In the genomic region with DNA sequence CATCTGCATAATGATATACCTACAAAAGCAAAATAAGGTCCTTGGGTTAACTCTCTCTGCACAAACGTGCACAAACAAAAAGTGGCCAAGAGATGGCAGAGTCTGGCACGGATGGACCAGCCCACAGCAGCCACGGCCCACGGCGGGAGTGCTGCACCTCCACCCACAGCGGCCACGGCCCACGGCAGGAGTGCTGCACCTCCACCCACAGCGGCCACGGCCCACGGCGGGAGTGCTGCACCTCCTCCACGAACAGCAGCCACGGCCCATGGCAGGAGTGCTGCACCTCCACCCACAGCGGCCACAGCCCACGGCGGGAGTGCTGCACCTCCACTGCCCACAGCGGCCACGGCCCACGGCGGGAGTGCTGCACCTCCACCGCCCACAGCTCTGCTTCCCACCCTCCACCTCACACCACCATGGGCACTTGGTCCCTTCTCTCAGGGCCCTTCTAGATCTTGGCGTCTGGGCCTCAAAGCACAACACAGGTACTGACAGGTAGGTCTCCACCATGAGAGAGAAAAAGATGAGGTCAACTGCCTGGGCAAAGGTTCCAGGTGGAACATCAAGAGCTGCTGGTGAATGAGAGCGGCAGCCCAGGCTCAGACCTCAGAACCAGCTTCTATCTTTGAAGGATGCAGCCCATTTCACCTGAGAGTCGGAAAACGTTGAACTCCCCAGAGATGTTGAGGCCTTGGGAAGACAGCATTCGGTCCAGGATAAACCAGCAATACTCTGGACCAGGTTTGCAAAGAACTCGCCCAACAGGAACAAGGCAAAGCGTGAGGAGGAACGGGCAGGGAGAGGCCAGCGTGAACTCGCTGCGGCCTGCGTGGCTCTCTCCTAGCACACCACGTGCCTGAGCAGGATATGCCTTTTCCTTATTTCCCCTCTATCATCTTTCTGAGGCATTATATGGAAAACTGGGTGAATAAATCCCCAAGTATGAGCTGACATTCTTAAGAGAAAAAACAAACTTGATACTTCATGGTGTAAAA, we compare ENCODE assay signal across 13 cellular contexts.
DNase-seq lines count a peak whose midpoint lies in the region; ATAC-seq and TF ChIP-seq lines count a peak whose summit lies in the region.
"Had no signal": no experiment of that assay in that cellular context is flagged by ENCODE, and none has a peak within 500 bp of the region (broad histone marks: within the 10 kb centered on the region; RNA-seq: fewer than 3 reads in every experiment).

No MANE protein-coding gene starts in this region.

- intact Hi-C loops in HCT116 (cut with micrococcal nuclease) (no loop called here), mammary epithelial cell (cut with micrococcal nuclease) (no loop called here), breast epithelium (cut with DNase I; ENCODE audit: low total_unique reads) (no loop called here)

- 89% methylated on average over 31 of the region's 35 CpGs for WGBS in mesenchymal stem cell
- WGBS in mammary epithelial cell (ENCODE audit: low coverage, missing lambda C conversion rate) = 77% methylated on average over 22 of the region's 35 CpGs

- peak overlapping the region in 1 of 2 experiments; percentile 72 for H2BK12ac ChIP-seq in mesenchymal stem cell (ENCODE audit: low read length in 2 of 2)

- no peak overlapping the region for H2AK5ac ChIP-seq in mesenchymal stem cell (ENCODE audit: low read length, severe bottlenecking)

- H3K27ac ChIP-seq in BLaER1 (no peak overlapping the region), HCT116 (ENCODE audit: low read depth, low read length) (no peak overlapping the region; the same call in 1 of the 2 replicates), mesenchymal stem cell (ENCODE audit: low read length, poor library complexity, severe bottlenecking) (no peak overlapping the region), mammary epithelial cell (ENCODE audit: insufficient read depth, low read depth, low read length) (no peak overlapping the region), breast epithelium (no peak overlapping the region)
- H3K27ac ChIP-seq: colonic mucosa had no signal

- no peaks in the 10 kb centered on the region for H3K27me3 ChIP-seq in BLaER1
- no peaks in the 10 kb centered on the region for H3K27me3 ChIP-seq in HCT116 (ENCODE audit: insufficient read depth, low read length)
- H3K27me3 ChIP-seq in mesenchymal stem cell (ENCODE audit: control insufficient read depth in 1 of 2, insufficient read depth in 1 of 2, low read length in 2 of 2) = no peaks in the 10 kb centered on the region
- H3K27me3 ChIP-seq in mammary epithelial cell (ENCODE audit: insufficient read depth, low read length) = no peaks in the 10 kb centered on the region
- no peaks in the 10 kb centered on the region for H3K27me3 ChIP-seq in breast epithelium
- H3K27me3 ChIP-seq: colonic mucosa had no signal

- H3K36me3 ChIP-seq in BLaER1 (peaks cover 32% of the 10 kb centered on the region), HCT116 (ENCODE audit: control insufficient read depth in 1 of 2, insufficient read depth in 2 of 2, low read length in 2 of 2) (no peaks in the 10 kb centered on the region), mesenchymal stem cell (ENCODE audit: control insufficient read depth in 1 of 2, insufficient read depth in 2 of 2, low read depth in 1 of 2, low read length in 2 of 2) (peaks cover 4 to 9% of the 10 kb centered on the region in 2 experiments), mammary epithelial cell (ENCODE audit: insufficient read depth, low read length) (peaks cover 3% of the 10 kb centered on the region), breast epithelium (no peaks in the 10 kb centered on the region)
- H3K36me3 ChIP-seq: colonic mucosa had no signal

- peaks cover 100% of the 10 kb centered on the region for H3K4me1 ChIP-seq in BLaER1
- peaks cover 44 to 53% of the 10 kb centered on the region in 2 experiments for H3K4me1 ChIP-seq in HCT116 (ENCODE audit: control insufficient read depth in 1 of 2, insufficient read depth in 2 of 2, low read length in 2 of 2)
- peaks cover 42% of the 10 kb centered on the region for H3K4me1 ChIP-seq in mesenchymal stem cell (ENCODE audit: control insufficient read depth, insufficient read depth, low read depth, low read length)
- peaks cover 27% of the 10 kb centered on the region for H3K4me1 ChIP-seq in mammary epithelial cell (ENCODE audit: insufficient read depth, low read length)
- peaks cover 3 to 7% of the 10 kb centered on the region in 2 donors for H3K4me1 ChIP-seq in breast epithelium

- H3K4ac ChIP-seq in mesenchymal stem cell (ENCODE audit: low read depth in 1 of 2, low read length in 2 of 2) = peak overlapping the region in 1 of 2 experiments; percentile 9

- H2BK5ac ChIP-seq in mesenchymal stem cell (ENCODE audit: low read depth, low read length, poor library complexity, severe bottlenecking) = no peak overlapping the region

- POLR2A ChIA-PET in HCT116 (lab: Charles Lee) = no interaction called here

- peak overlapping the region; percentile 72 to 94 (median 89) for H3K27ac Mint-ChIP-seq in brain

- H4K8ac ChIP-seq in mesenchymal stem cell (ENCODE audit: low read length) = no peak overlapping the region

- H3K4me1 Mint-ChIP-seq in brain = peaks cover 87% of the 10 kb centered on the region

- H2BK15ac ChIP-seq in mesenchymal stem cell (ENCODE audit: low read depth, poor library complexity, severe bottlenecking) = no peak overlapping the region

- TF ChIP-seq POLR2A in HCT116 (IDR thresholded peaks at IDR 0.05; ENCODE audit: borderline replicate concordance, extremely low read depth, insufficient read depth, insufficient read length) (no peak), breast epithelium (IDR thresholded peaks at IDR 0.05) (no peak)

- H3K4me2 ChIP-seq in BLaER1 = peak overlapping the region; percentile 97
- H3K4me2 ChIP-seq in HCT116 (ENCODE audit: low read length) = no peak overlapping the region
- no peak overlapping the region for H3K4me2 ChIP-seq in mesenchymal stem cell (ENCODE audit: low read length, poor library complexity, severe bottlenecking)
- no peak overlapping the region for H3K4me2 ChIP-seq in mammary epithelial cell (ENCODE audit: insufficient read depth, low read depth, low read length)

- dilution Hi-C loops in mammary epithelial cell (cut with HindIII; ENCODE audit: low sequenced_read_pairs) = no loop called here

- in situ Hi-C loops in mammary epithelial cell (cut with MboI; ENCODE audit: low sequenced_read_pairs in 2 of 2) = no loop called here

- CTCF ChIA-PET in HCT116 (lab: Charles Lee) (no interaction called here), mammary epithelial cell (lab: Charles Lee; ENCODE audit: low non-redundant PET) (no interaction called here)

- no peak overlapping the region for H2BK120ac ChIP-seq in mesenchymal stem cell (ENCODE audit: low read depth, low read length)

- H4K20me1 ChIP-seq in BLaER1 = peaks cover 100% of the 10 kb centered on the region
- H4K20me1 ChIP-seq in HCT116 (ENCODE audit: insufficient read depth) = peaks cover 55% of the 10 kb centered on the region; the same call in 1 of the 2 replicates
- H4K20me1 ChIP-seq in mammary epithelial cell (ENCODE audit: insufficient read depth, low read length) = peaks cover 8% of the 10 kb centered on the region

- H4K91ac ChIP-seq in mesenchymal stem cell (ENCODE audit: low read length) = peak overlapping the region; percentile 34

- H3K9me3 ChIP-seq in BLaER1 = no peaks in the 10 kb centered on the region
- H3K9me3 ChIP-seq in HCT116 (ENCODE audit: control insufficient read depth in 1 of 2, insufficient read depth in 1 of 2, low read depth in 1 of 2, low read length in 2 of 2) = no peaks in the 10 kb centered on the region
- no peaks in the 10 kb centered on the region for H3K9me3 ChIP-seq in mesenchymal stem cell (ENCODE audit: control insufficient read depth, low read length)
- no peaks in the 10 kb centered on the region for H3K9me3 ChIP-seq in mammary epithelial cell (replicated peaks; ENCODE audit: insufficient read depth, low read length)
- no peaks in the 10 kb centered on the region for H3K9me3 ChIP-seq in breast epithelium
- H3K9me3 ChIP-seq: colonic mucosa had no signal

- H3K36me3 Mint-ChIP-seq in brain = peaks cover 11% of the 10 kb centered on the region

- ATAC-seq in HCT116 = no peak

- H3K9me3 Mint-ChIP-seq in brain = peaks cover 0 to 3% (median 0%) of the 10 kb centered on the region in 5 experiments

- H3K4me3 ChIP-seq in BLaER1 = no peak overlapping the region
- H3K4me3 ChIP-seq in HCT116 (replicated peaks in 1 of 2; ENCODE audit: low read depth in 1 of 2, low read length in 2 of 2) = no peak overlapping the region
- peak overlapping the region in 1 of 2 experiments; percentile 24 for H3K4me3 ChIP-seq in mesenchymal stem cell (ENCODE audit: insufficient read depth in 1 of 2, low read depth in 1 of 2, low read length in 2 of 2)
- no peak overlapping the region for H3K4me3 ChIP-seq in mammary epithelial cell (replicated peaks in 1 of 3; ENCODE audit: insufficient read depth in 1 of 3, low read depth in 2 of 3, low read length in 3 of 3)
- no peak overlapping the region for H3K4me3 ChIP-seq in breast epithelium
- H3K4me3 ChIP-seq: colonic mucosa had no signal

- H3K4me3 Mint-ChIP-seq in brain = peak overlapping the region in 2 of 5 experiments; percentile 49 to 57

- H3K23ac ChIP-seq in mesenchymal stem cell (ENCODE audit: low read length in 2 of 2) = no peak overlapping the region

- no peaks in the 10 kb centered on the region for H3K9me2 ChIP-seq in HCT116 (ENCODE audit: insufficient read depth)

- H3K79me2 ChIP-seq in HCT116 (ENCODE audit: insufficient read depth, low read length) (peaks cover 100% of the 10 kb centered on the region), mammary epithelial cell (ENCODE audit: insufficient read depth, low read length) (peaks cover 98% of the 10 kb centered on the region)

- peak overlapping the region in 1 of 2 experiments; percentile 59 for H3K18ac ChIP-seq in mesenchymal stem cell (ENCODE audit: low read depth in 1 of 2, low read length in 2 of 2)

- H3K9ac ChIP-seq in BLaER1 = no peak overlapping the region
- H3K9ac ChIP-seq in HCT116 (ENCODE audit: low read length) = no peak overlapping the region
- H3K9ac ChIP-seq in mesenchymal stem cell (ENCODE audit: low read length) = no peak overlapping the region
- H3K9ac ChIP-seq in mammary epithelial cell (ENCODE audit: insufficient read depth, low read length) = no peak overlapping the region

- BruUV-seq in HCT116 (replicated peaks; lab: Mats Ljungman, UMichigan) = no TSS peak
- no TSS peak for BruUV-seq in mammary epithelial cell (replicated peaks; lab: Mats Ljungman, UMichigan)

- RAD21 ChIA-PET in HCT116 (lab: Charles Lee; ENCODE audit: low non-redundant PET in 1 of 2, low total read pairs in 2 of 2, uncharacterized antibody in 2 of 2, unreplicated experiment in 2 of 2) = no interaction called here

- TF ChIP-seq CTCF in HCT116 (IDR thresholded peaks at IDR 0.05 in 2 of 3, conservative IDR thresholded peaks at IDR 0.05 in 1 of 3; ENCODE audit: borderline replicate concordance in 1 of 3, insufficient read depth in 1 of 3, low read depth in 2 of 3, low read length in 2 of 3) (no peak), brain (conservative IDR thresholded peaks at IDR 0.05) (no peak), mammary epithelial cell (conservative IDR thresholded peaks at IDR 0.05 in 1 of 2, IDR thresholded peaks at IDR 0.05 in 1 of 2; ENCODE audit: extremely low read depth in 1 of 2, insufficient read depth in 1 of 2, low read depth in 1 of 2, low read length in 2 of 2) (no peak), breast epithelium (IDR thresholded peaks at IDR 0.05) (no peak)

- no peak for TF ChIP-seq RAD21 in HCT116 (IDR thresholded peaks at IDR 0.05; ENCODE audit: low read depth)

- peaks cover 9% of the 10 kb centered on the region for H3K79me1 ChIP-seq in mesenchymal stem cell (replicated peaks; ENCODE audit: low read length, poor library complexity, severe bottlenecking)

- DNase-seq in HCT116 (ENCODE audit: low read depth, low spot score) (no peak), mesenchymal stem cell (no peak), NCI-H2196 treated with DMSO at 0.1 percent for 48 hours (lab: John Stamatoyannopoulos, UW; ENCODE audit: unreplicated experiment) (no peak), mammary epithelial cell (no peak), breast epithelium (ENCODE audit: low spot score in 2 of 2) (no peak), LoVo (ENCODE audit: low spot score) (no peak)
- DNase-seq: colonic mucosa; foreskin melanocyte; MM.1S; NCI-H2227 treated with DMSO at 0.1 percent for 48 hours; stimulated activated CD4-positive, alpha-beta T cell treated with anti-CD3 and anti-CD28 coated beads, Interleukin-12 subunit alpha, Interleukin-12 subunit beta, amount 100 ng/mL, for 4 hours had no signal

- H3K27me3 Mint-ChIP-seq in brain = peaks cover 3% of the 10 kb centered on the region

- no peak overlapping the region for H2AFZ ChIP-seq in HCT116 (ENCODE audit: low read depth, low read length, poor library complexity, severe bottlenecking)
- H2AFZ ChIP-seq in mesenchymal stem cell (ENCODE audit: low read depth, low read length) = no peak overlapping the region
- H2AFZ ChIP-seq in mammary epithelial cell (ENCODE audit: low read depth, low read length) = no peak overlapping the region

- H3K14ac ChIP-seq in mesenchymal stem cell (ENCODE audit: low read length in 2 of 2) = peak overlapping the region in 1 of 2 experiments; percentile 88
